In genomic region chr12:3869860-3870259, GRCh38 we compare ENCODE assay signal across 12 cellular contexts. TPM values are rescaled to one million over a fixed set of nuclear protein-coding genes. Genes with fewer than 3 reads are reported as not detected.
DNase-seq lines count a peak whose midpoint lies in the region; FAIRE-seq and TF ChIP-seq lines count a peak whose summit lies in the region.
"Had no signal": no experiment of that assay in that cellular context is flagged by ENCODE, and none has a peak within 500 bp of the region (broad histone marks: within the 10 kb centered on the region; RNA-seq: fewer than 3 reads in every experiment).

No MANE protein-coding gene starts in this region.

- H3K4me1 ChIP-seq in breast epithelium: peaks cover 0 to 3% of the 10 kb centered on the region in 2 donors
- H3K4me1 ChIP-seq in endothelial cell of umbilical vein (ENCODE audit: control insufficient read depth, extremely low read depth, insufficient read depth, low read length): peaks cover 13% of the 10 kb centered on the region
- peaks cover 13% of the 10 kb centered on the region for H3K4me1 ChIP-seq in thymus (ENCODE audit: control insufficient read depth, insufficient read depth, low read length)
- peaks cover 0 to 2% of the 10 kb centered on the region in 2 donors for H3K4me1 ChIP-seq in kidney (ENCODE audit: control insufficient read depth in 1 of 2, insufficient read depth in 1 of 2, low read depth in 1 of 2, low read length in 2 of 2)

- no peak overlapping the region for H3K4me2 ChIP-seq in endothelial cell of umbilical vein (ENCODE audit: insufficient read depth, low read length)

- H3K27ac ChIP-seq in breast epithelium (peak overlapping the region in 1 of 2 donors; percentile 26), endothelial cell of umbilical vein (ENCODE audit: insufficient read depth, low read depth, low read length) (no peak overlapping the region), thymus (ENCODE audit: low read depth) (peak overlapping the region; percentile 38), kidney (ENCODE audit: low read depth in 2 of 2, low read length in 2 of 2) (no peak overlapping the region)
- H3K27ac ChIP-seq: SK-N-MC had no signal

- POLR2A ChIA-PET in MCF 10A (lab: Yijun Ruan, JAX) (interaction anchor here (0.6 kb wide), 1 partner anchor 292 kb away, joined by 3 read pairs; no protein-coding TSS in a partner anchor), endothelial cell of umbilical vein (lab: Charles Lee) (no interaction called here)
- POLR2A ChIA-PET in activated CD4-positive, alpha-beta memory T cell treated with anti-CD3 and anti-CD28 coated beads for 36 hours (lab: Charles Lee): interaction anchor here (0.6 to 1.6 kb wide), 2 partner anchors 23 to 243 kb away, joined by 3 to 5 read pairs; no protein-coding TSS in a partner anchor

- H3K36me3 Mint-ChIP-seq in MCF 10A (ENCODE audit: insufficient read depth, unreplicated experiment): peaks cover 17% of the 10 kb centered on the region
- H3K36me3 Mint-ChIP-seq in activated CD4-positive, alpha-beta memory T cell treated with anti-CD3 and anti-CD28 coated beads for 36 hours: peaks cover 16% of the 10 kb centered on the region

- intact Hi-C loops in breast epithelium (cut with DNase I; ENCODE audit: low total_unique reads): no loop called here
- intact Hi-C loops in MCF 10A (cut with micrococcal nuclease): loop anchor here (5.0 kb wide), 1 partner anchor 162 kb away; no protein-coding TSS in a partner anchor
- intact Hi-C loops in activated CD4-positive, alpha-beta memory T cell treated with anti-CD3 and anti-CD28 coated beads for 36 hours (cut with micrococcal nuclease): loop anchor here (5.0 kb wide), 3 partner anchors 118 to 1058 kb away; partner anchors contain the start of genes CRACR2A and ITFG2
- intact Hi-C loops in endothelial cell of umbilical vein (cut with micrococcal nuclease): loop anchor here (5.0 kb wide), 2 partner anchors 402 to 667 kb away; partner anchors contain the start of genes CCND2 and RAD51AP1
- intact Hi-C loops in kidney (cut with DNase I): no loop called here

- H3K36me3 ChIP-seq in breast epithelium (no peaks in the 10 kb centered on the region), endothelial cell of umbilical vein (ENCODE audit: control insufficient read depth in 2 of 2, extremely low read depth in 1 of 2, insufficient read depth in 2 of 2, low read length in 2 of 2) (no peaks in the 10 kb centered on the region), thymus (ENCODE audit: control insufficient read depth, insufficient read depth) (no peaks in the 10 kb centered on the region), kidney (ENCODE audit: control insufficient read depth in 1 of 2, insufficient read depth in 2 of 2, low read length in 2 of 2) (no peaks in the 10 kb centered on the region)

- H3K9ac ChIP-seq in endothelial cell of umbilical vein (replicated peaks; ENCODE audit: extremely low read depth, insufficient read depth, low read length) (no peak overlapping the region), kidney (ENCODE audit: low read length in 2 of 2) (no peak overlapping the region)

- H3K27me3 Mint-ChIP-seq in MCF 10A (ENCODE audit: insufficient read depth, unreplicated experiment): no peaks in the 10 kb centered on the region
- no peaks in the 10 kb centered on the region for H3K27me3 Mint-ChIP-seq in activated CD4-positive, alpha-beta memory T cell treated with anti-CD3 and anti-CD28 coated beads for 36 hours

- no peak overlapping the region for H2AFZ ChIP-seq in endothelial cell of umbilical vein (ENCODE audit: low read depth, low read length)

- DNase-seq in breast epithelium (ENCODE audit: low spot score in 2 of 2): no peak
- DNase-seq in MCF 10A (ENCODE audit: unreplicated experiment): no peak
- peak; percentile 43 for DNase-seq in activated CD4-positive, alpha-beta memory T cell treated with anti-CD3 and anti-CD28 coated beads for 36 hours
- peak; percentile 25 for DNase-seq in endothelial cell of umbilical vein (ENCODE audit: low read depth, low spot score)
- DNase-seq in RCC 7860 (ENCODE audit: low spot score): no peak
- DNase-seq in glomerular visceral epithelial cell (ENCODE audit: extremely low spot score): no peak
- DNase-seq in kidney: no peak
- DNase-seq: endodermal cell, hypothalamus, NCI-H446 treated with DMSO at 0.1 percent for 48 hours had no signal

- no peak for TF ChIP-seq CTCF in breast epithelium (IDR thresholded peaks at IDR 0.05)
- TF ChIP-seq CTCF in MCF 10A (IDR thresholded peaks at IDR 0.05; ENCODE audit: unreplicated experiment): no peak
- TF ChIP-seq CTCF in endothelial cell of umbilical vein (IDR thresholded peaks at IDR 0.05; ENCODE audit: extremely low read depth in 1 of 2, insufficient read depth in 1 of 2, low read depth in 1 of 2, low read length in 2 of 2): no peak
- TF ChIP-seq CTCF in kidney (IDR thresholded peaks at IDR 0.05; ENCODE audit: borderline replicate concordance, extremely low read depth, insufficient read depth): no peak

- H3K9me3 Mint-ChIP-seq in MCF 10A (ENCODE audit: unreplicated experiment): peaks cover 24% of the 10 kb centered on the region
- peaks cover 14% of the 10 kb centered on the region for H3K9me3 Mint-ChIP-seq in activated CD4-positive, alpha-beta memory T cell treated with anti-CD3 and anti-CD28 coated beads for 36 hours

- FAIRE-seq in endothelial cell of umbilical vein (lab: Jason Lieb, UNC) (no peak), RCC 7860 (lab: Jason Lieb, UNC) (no peak), kidney (lab: Jason Lieb, UNC) (no peak)

- H3K79me2 ChIP-seq in endothelial cell of umbilical vein (ENCODE audit: control insufficient read depth, insufficient read depth, low read length): no peaks in the 10 kb centered on the region

- TF ChIP-seq POLR2A in breast epithelium (IDR thresholded peaks at IDR 0.05): no peak
- no peak for TF ChIP-seq POLR2A in endothelial cell of umbilical vein (IDR thresholded peaks at IDR 0.05; ENCODE audit: low read depth, low read length)

- CTCF ChIA-PET in MCF 10A (lab: Yijun Ruan, JAX) (interaction anchor here (0.6 to 1.1 kb wide), 2 partner anchors 237 to 980 kb away, joined by 3 read pairs; no protein-coding TSS in a partner anchor), endothelial cell of umbilical vein (lab: Charles Lee) (no interaction called here)
- CTCF ChIA-PET in activated CD4-positive, alpha-beta memory T cell treated with anti-CD3 and anti-CD28 coated beads for 36 hours (lab: Charles Lee): interaction anchor here (0.6 to 2.0 kb wide), 3 partner anchors 61 to 407 kb away, joined by 3 to 5 read pairs (median 4); no protein-coding TSS in a partner anchor

- dilution Hi-C loops in endothelial cell of umbilical vein (cut with MboI; ENCODE audit: extremely low pct_ligation_motif_present, low sequenced_read_pairs): no loop called here

- WGBS in thymus: 12% methylated on average over 6 of the region's 6 CpGs

- no peaks in the 10 kb centered on the region for H3K9me1 ChIP-seq in endothelial cell of umbilical vein (replicated peaks; ENCODE audit: control insufficient read depth, extremely low read depth, insufficient read depth, low read length)

- no peak overlapping the region for H3K4me3 Mint-ChIP-seq in MCF 10A (ENCODE audit: unreplicated experiment)
- peak overlapping the region; percentile 91 for H3K4me3 Mint-ChIP-seq in activated CD4-positive, alpha-beta memory T cell treated with anti-CD3 and anti-CD28 coated beads for 36 hours
- H3K4me3 Mint-ChIP-seq: endodermal cell had no signal

- H3K4me3 ChIP-seq in breast epithelium (peak overlapping the region in 2 of 3 donors; percentile 21 to 41), endothelial cell of umbilical vein (replicated peaks in 1 of 3; ENCODE audit: insufficient read depth in 1 of 3, low read depth in 1 of 3, low read length in 3 of 3) (no peak overlapping the region), thymus (ENCODE audit: low read length) (peak overlapping the region; percentile 24), kidney (ENCODE audit: low read length in 2 of 2) (peak overlapping the region in 1 of 2 donors; percentile 8)
- H3K4me3 ChIP-seq: SK-N-MC had no signal

- H3K27me3 ChIP-seq in breast epithelium (no peaks in the 10 kb centered on the region), endothelial cell of umbilical vein (ENCODE audit: control insufficient read depth in 2 of 2, insufficient read depth in 2 of 2, low read length in 2 of 2) (no peaks in the 10 kb centered on the region), thymus (ENCODE audit: control insufficient read depth, insufficient read depth) (no peaks in the 10 kb centered on the region)

- no peaks in the 10 kb centered on the region for H4K20me1 ChIP-seq in endothelial cell of umbilical vein (replicated peaks; ENCODE audit: control insufficient read depth, extremely low read depth, insufficient read depth, low read length)

- H3K9me3 ChIP-seq in breast epithelium (peaks cover 0 to 7% of the 10 kb centered on the region in 2 donors), endothelial cell of umbilical vein (replicated peaks; ENCODE audit: control insufficient read depth, insufficient read depth, low read length) (no peaks in the 10 kb centered on the region), thymus (ENCODE audit: control insufficient read depth) (no peaks in the 10 kb centered on the region), kidney (ENCODE audit: control insufficient read depth in 1 of 2, low read length in 2 of 2) (peaks cover 0 to 13% of the 10 kb centered on the region in 2 donors)

- H3K4me1 Mint-ChIP-seq in MCF 10A (ENCODE audit: insufficient read depth, unreplicated experiment): peaks cover 10% of the 10 kb centered on the region
- H3K4me1 Mint-ChIP-seq in activated CD4-positive, alpha-beta memory T cell treated with anti-CD3 and anti-CD28 coated beads for 36 hours (ENCODE audit: low read depth): peaks cover 55% of the 10 kb centered on the region

- BruUV-seq in MCF 10A (replicated peaks; lab: Mats Ljungman, UMichigan) (no TSS peak), endothelial cell of umbilical vein (replicated peaks; lab: Mats Ljungman, UMichigan) (no TSS peak)

- no peak overlapping the region for H3K27ac Mint-ChIP-seq in MCF 10A (ENCODE audit: low read depth, unreplicated experiment)
- H3K27ac Mint-ChIP-seq in activated CD4-positive, alpha-beta memory T cell treated with anti-CD3 and anti-CD28 coated beads for 36 hours: peak overlapping the region; percentile 76
- H3K27ac Mint-ChIP-seq: endodermal cell had no signal

RNA-seq across cellular contexts. Expression of gene PARP11, which starts 3.3 kb away (rescaled TPM):
- total RNA-seq in breast epithelium (10 to 100 TPM in 1 of 3 donors, 1 to 10 TPM in 2; 6.2 to 12.3 (median 7.5) TPM), MCF 10A (2022) (7.0 and 10.3 TPM in 2 replicates), endothelial cell of umbilical vein (4.9 and 6.3 TPM in 2 replicates), kidney (13.1 TPM)
- total RNA-seq in activated CD4-positive, alpha-beta memory T cell treated with anti-CD3 and anti-CD28 coated beads for 36 hours: 10 to 100 TPM; 16.6 to 17.8 TPM
- polyA plus RNA-seq in endothelial cell of umbilical vein (2.9 and 3.0 TPM in 2 replicates), thymus (7.1 TPM), kidney (ENCODE audit: insufficient read depth, low read depth, low replicate concordance) (2.6 TPM)
- polyA plus RNA-seq in endothelial cell of umbilical vein (2011; cell fraction: cytosol; rRNA removed): 2.9 and 3.2 TPM in 2 replicates
- 2.9 and 3.0 TPM in 2 replicates for polyA plus RNA-seq in endothelial cell of umbilical vein (2011; cell fraction: nucleus; rRNA removed)
- polyA plus RNA-seq in endothelial cell of umbilical vein (2012): 2.8 and 4.6 TPM in 2 replicates
- polyA minus RNA-seq in endothelial cell of umbilical vein: 5.2 and 8.0 TPM in 2 replicates
- polyA minus RNA-seq in endothelial cell of umbilical vein (2011; cell fraction: cytosol; rRNA and poly(A)+ RNA removed): not detected
- polyA minus RNA-seq in endothelial cell of umbilical vein (2011; cell fraction: nucleus; rRNA and poly(A)+ RNA removed): 4.2 and 6.0 TPM in 2 replicates

Comparison
In these comparisons a context has a peak if more than half of its experiments do, and no peak if none do; other contexts are left out.
1. intact Hi-C loops: an anchor here in MCF 10A (5.0 kb wide), activated CD4-positive, alpha-beta memory T cell treated with anti-CD3 and anti-CD28 coated beads for 36 hours (5.0 kb wide) and endothelial cell of umbilical vein (5.0 kb wide); none called in breast epithelium and kidney.
2. DNase-seq: peak in activated CD4-positive, alpha-beta memory T cell treated with anti-CD3 and anti-CD28 coated beads for 36 hours (single experiment) and endothelial cell of umbilical vein (single experiment); none in breast epithelium (0 of 2), MCF 10A (single experiment), RCC 7860 (single experiment), glomerular visceral epithelial cell (single experiment) and kidney (single experiment).
3. H3K4me3 ChIP-seq: peak in breast epithelium (2 of 3) and thymus (single experiment); none in endothelial cell of umbilical vein (0 of 3).